1 cellular context compared by ENCODE assay signal in the genomic region with DNA sequence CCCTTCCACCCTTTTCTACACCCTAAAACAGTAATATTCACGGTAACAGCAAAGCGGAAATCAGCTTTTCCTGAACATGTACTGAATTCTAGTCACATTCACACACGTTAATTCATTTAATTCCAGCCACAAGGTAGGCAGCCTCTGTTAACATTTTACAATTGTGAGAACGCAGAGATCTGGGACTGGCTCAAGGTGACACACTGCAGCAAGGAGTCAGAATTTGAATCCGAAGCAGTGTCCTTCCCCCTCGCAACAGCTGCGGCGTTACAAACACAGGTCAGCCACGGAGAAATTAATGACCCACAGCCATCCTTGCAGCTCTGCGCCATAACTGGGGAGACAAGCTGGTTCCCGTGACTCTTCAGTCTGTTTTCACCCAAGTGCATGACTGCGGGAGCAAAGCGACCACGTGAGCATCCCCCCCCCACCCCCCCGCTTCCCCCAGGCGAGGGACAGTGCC.
A peak's percentile ranks its signal among the peaks of the same experiment; 100 is the strongest.
TF ChIP-seq lines count a peak whose summit lies in the region.

No MANE protein-coding gene starts in this region.

TF ChIP-seq in GM12878, 131 proteins besides CTCF, POLR2A, EP300 and RAD21 (continued from another document and continues in another):
- no peak for TF ChIP-seq CREB1 (IDR thresholded peaks at IDR 0.05; ENCODE audit: low read depth)
- TF ChIP-seq SREBF1 (IDR thresholded peaks at IDR 0.05; ENCODE audit: low read length) = no peak
- no peak for TF ChIP-seq NFXL1 (IDR thresholded peaks at IDR 0.05; ENCODE audit: borderline replicate concordance)
- TF ChIP-seq IRF4 (IDR thresholded peaks at IDR 0.05; ENCODE audit: low read depth, low read length) = no peak
- TF ChIP-seq TCF12 (IDR thresholded peaks at IDR 0.05; ENCODE audit: low read depth, low read length) = 0 out of 2 replicates have a peak, but pooled peaks have one; percentile 38
- TF ChIP-seq KAT2A (conservative IDR thresholded peaks at IDR 0.05; ENCODE audit: control insufficient read depth, low read depth, low read length) = no peak
- TF ChIP-seq, protein P1, sequence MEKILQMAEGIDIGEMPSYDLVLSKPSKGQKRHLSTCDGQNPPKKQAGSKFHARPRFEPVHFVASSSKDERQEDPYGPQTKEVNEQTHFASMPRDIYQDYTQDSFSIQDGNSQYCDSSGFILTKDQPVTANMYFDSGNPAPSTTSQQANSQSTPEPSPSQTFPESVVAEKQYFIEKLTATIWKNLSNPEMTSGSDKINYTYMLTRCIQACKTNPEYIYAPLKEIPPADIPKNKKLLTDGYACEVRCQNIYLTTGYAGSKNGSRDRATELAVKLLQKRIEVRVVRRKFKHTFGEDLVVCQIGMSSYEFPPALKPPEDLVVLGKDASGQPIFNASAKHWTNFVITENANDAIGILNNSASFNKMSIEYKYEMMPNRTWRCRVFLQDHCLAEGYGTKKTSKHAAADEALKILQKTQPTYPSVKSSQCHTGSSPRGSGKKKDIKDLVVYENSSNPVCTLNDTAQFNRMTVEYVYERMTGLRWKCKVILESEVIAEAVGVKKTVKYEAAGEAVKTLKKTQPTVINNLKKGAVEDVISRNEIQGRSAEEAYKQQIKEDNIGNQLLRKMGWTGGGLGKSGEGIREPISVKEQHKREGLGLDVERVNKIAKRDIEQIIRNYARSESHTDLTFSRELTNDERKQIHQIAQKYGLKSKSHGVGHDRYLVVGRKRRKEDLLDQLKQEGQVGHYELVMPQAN (conservative IDR thresholded peaks at IDR 0.05) = no peak
- TF ChIP-seq MYB (IDR thresholded peaks at IDR 0.05; ENCODE audit: borderline replicate concordance, low read depth, low read length) = no peak
- TF ChIP-seq, protein P2, sequence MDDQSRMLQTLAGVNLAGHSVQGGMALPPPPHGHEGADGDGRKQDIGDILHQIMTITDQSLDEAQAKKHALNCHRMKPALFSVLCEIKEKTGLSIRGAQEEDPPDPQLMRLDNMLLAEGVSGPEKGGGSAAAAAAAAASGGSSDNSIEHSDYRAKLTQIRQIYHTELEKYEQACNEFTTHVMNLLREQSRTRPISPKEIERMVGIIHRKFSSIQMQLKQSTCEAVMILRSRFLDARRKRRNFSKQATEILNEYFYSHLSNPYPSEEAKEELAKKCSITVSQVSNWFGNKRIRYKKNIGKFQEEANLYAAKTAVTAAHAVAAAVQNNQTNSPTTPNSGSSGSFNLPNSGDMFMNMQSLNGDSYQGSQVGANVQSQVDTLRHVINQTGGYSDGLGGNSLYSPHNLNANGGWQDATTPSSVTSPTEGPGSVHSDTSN (IDR thresholded peaks at IDR 0.05; ENCODE audit: insufficient replicate concordance, low read depth, low read length) = no peak
- no peak for TF ChIP-seq ZNF384 (IDR thresholded peaks at IDR 0.05; ENCODE audit: borderline replicate concordance, low read depth, low read length)
- TF ChIP-seq HDAC6 (IDR thresholded peaks at IDR 0.05; ENCODE audit: unreplicated experiment) = no peak
- TF ChIP-seq, protein P3, sequence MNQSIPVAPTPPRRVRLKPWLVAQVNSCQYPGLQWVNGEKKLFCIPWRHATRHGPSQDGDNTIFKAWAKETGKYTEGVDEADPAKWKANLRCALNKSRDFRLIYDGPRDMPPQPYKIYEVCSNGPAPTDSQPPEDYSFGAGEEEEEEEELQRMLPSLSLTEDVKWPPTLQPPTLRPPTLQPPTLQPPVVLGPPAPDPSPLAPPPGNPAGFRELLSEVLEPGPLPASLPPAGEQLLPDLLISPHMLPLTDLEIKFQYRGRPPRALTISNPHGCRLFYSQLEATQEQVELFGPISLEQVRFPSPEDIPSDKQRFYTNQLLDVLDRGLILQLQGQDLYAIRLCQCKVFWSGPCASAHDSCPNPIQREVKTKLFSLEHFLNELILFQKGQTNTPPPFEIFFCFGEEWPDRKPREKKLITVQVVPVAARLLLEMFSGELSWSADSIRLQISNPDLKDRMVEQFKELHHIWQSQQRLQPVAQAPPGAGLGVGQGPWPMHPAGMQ (IDR thresholded peaks at IDR 0.05; ENCODE audit: borderline replicate concordance) = no peak
- TF ChIP-seq SP1 (IDR thresholded peaks at IDR 0.05; ENCODE audit: low read depth, low read length) = no peak
- no peak for TF ChIP-seq SMAD5 (IDR thresholded peaks at IDR 0.05; ENCODE audit: low read depth)
- TF ChIP-seq SMAD1 (IDR thresholded peaks at IDR 0.05; ENCODE audit: low read depth, partially characterized antibody) = no peak
- TF ChIP-seq CHD2 (IDR thresholded peaks at IDR 0.05; ENCODE audit: borderline replicate concordance, low read depth, low read length) = no peak
- no peak for TF ChIP-seq MXI1 (IDR thresholded peaks at IDR 0.05; ENCODE audit: low read depth, low read length)
- TF ChIP-seq POU2F2 (IDR thresholded peaks at IDR 0.05; ENCODE audit: borderline replicate concordance, low read depth, low read length) = 0 out of 3 replicates have a peak, but pooled peaks have one; percentile 15
- TF ChIP-seq, protein P4, sequence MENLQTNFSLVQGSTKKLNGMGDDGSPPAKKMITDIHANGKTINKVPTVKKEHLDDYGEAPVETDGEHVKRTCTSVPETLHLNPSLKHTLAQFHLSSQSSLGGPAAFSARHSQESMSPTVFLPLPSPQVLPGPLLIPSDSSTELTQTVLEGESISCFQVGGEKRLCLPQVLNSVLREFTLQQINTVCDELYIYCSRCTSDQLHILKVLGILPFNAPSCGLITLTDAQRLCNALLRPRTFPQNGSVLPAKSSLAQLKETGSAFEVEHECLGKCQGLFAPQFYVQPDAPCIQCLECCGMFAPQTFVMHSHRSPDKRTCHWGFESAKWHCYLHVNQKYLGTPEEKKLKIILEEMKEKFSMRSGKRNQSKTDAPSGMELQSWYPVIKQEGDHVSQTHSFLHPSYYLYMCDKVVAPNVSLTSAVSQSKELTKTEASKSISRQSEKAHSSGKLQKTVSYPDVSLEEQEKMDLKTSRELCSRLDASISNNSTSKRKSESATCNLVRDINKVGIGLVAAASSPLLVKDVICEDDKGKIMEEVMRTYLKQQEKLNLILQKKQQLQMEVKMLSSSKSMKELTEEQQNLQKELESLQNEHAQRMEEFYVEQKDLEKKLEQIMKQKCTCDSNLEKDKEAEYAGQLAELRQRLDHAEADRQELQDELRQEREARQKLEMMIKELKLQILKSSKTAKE (IDR thresholded peaks at IDR 0.05; ENCODE audit: low read depth, poor library complexity, severe bottlenecking) = peak; percentile 8
- TF ChIP-seq, protein P5, sequence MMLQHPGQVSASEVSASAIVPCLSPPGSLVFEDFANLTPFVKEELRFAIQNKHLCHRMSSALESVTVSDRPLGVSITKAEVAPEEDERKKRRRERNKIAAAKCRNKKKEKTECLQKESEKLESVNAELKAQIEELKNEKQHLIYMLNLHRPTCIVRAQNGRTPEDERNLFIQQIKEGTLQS (IDR thresholded peaks at IDR 0.05; ENCODE audit: borderline replicate concordance, extremely low read depth, low read depth, low read length) = peak; percentile 21; the same call in 1 of the 2 replicates
- TF ChIP-seq MTA2 (IDR thresholded peaks at IDR 0.05; ENCODE audit: low read depth) = peak; percentile 21; the same call in 1 of the 2 replicates
- no peak for TF ChIP-seq RUNX3 (IDR thresholded peaks at IDR 0.05; ENCODE audit: low read length)
- TF ChIP-seq STAT3 (IDR thresholded peaks at IDR 0.05; ENCODE audit: low read depth, low read length) = no peak
- TF ChIP-seq, protein P6, sequence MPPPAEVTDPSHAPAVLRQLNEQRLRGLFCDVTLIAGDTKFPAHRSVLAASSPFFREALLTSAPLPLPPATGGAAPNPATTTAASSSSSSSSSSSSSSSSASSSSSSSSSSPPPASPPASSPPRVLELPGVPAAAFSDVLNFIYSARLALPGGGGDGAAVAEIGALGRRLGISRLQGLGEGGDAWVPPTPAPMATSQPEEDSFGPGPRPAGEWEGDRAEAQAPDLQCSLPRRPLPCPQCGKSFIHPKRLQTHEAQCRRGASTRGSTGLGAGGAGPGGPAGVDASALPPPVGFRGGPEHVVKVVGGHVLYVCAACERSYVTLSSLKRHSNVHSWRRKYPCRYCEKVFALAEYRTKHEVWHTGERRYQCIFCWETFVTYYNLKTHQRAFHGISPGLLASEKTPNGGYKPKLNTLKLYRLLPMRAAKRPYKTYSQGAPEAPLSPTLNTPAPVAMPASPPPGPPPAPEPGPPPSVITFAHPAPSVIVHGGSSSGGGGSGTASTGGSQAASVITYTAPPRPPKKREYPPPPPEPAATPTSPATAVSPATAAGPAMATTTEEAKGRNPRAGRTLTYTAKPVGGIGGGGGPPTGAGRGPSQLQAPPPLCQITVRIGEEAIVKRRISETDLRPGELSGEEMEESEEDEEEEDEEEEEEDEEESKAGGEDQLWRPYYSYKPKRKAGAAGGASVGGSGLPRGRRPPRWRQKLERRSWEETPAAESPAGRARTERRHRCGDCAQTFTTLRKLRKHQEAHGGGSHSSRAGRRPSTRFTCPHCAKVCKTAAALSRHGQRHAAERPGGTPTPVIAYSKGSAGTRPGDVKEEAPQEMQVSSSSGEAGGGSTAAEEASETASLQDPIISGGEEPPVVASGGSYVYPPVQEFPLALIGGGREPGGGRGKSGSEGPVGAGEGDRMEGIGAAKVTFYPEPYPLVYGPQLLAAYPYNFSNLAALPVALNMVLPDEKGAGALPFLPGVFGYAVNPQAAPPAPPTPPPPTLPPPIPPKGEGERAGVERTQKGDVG (CRISPR knock-in tag; IDR thresholded peaks at IDR 0.05) = no peak
- no peak for TF ChIP-seq EZH2 (IDR thresholded peaks at IDR 0.05; ENCODE audit: borderline replicate concordance, control insufficient read depth, low read depth, low read length)
- no peak for TF ChIP-seq POLR2AphosphoS5 (IDR thresholded peaks at IDR 0.05; ENCODE audit: low read length)
- no peak for TF ChIP-seq RCOR1 (conservative IDR thresholded peaks at IDR 0.05; ENCODE audit: low read depth, low read length)
- TF ChIP-seq SIX5 (IDR thresholded peaks at IDR 0.05; ENCODE audit: low read depth, low read length, severe bottlenecking) = no peak
- TF ChIP-seq, protein P7, sequence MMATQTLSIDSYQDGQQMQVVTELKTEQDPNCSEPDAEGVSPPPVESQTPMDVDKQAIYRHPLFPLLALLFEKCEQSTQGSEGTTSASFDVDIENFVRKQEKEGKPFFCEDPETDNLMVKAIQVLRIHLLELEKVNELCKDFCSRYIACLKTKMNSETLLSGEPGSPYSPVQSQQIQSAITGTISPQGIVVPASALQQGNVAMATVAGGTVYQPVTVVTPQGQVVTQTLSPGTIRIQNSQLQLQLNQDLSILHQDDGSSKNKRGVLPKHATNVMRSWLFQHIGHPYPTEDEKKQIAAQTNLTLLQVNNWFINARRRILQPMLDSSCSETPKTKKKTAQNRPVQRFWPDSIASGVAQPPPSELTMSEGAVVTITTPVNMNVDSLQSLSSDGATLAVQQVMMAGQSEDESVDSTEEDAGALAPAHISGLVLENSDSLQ (IDR thresholded peaks at IDR 0.05) = no peak
- TF ChIP-seq ZNF274 (IDR thresholded peaks at IDR 0.05; ENCODE audit: insufficient read depth, insufficient read length) = no peak
- TF ChIP-seq IKZF2 (IDR thresholded peaks at IDR 0.05) = no peak
- TF ChIP-seq, protein P8, sequence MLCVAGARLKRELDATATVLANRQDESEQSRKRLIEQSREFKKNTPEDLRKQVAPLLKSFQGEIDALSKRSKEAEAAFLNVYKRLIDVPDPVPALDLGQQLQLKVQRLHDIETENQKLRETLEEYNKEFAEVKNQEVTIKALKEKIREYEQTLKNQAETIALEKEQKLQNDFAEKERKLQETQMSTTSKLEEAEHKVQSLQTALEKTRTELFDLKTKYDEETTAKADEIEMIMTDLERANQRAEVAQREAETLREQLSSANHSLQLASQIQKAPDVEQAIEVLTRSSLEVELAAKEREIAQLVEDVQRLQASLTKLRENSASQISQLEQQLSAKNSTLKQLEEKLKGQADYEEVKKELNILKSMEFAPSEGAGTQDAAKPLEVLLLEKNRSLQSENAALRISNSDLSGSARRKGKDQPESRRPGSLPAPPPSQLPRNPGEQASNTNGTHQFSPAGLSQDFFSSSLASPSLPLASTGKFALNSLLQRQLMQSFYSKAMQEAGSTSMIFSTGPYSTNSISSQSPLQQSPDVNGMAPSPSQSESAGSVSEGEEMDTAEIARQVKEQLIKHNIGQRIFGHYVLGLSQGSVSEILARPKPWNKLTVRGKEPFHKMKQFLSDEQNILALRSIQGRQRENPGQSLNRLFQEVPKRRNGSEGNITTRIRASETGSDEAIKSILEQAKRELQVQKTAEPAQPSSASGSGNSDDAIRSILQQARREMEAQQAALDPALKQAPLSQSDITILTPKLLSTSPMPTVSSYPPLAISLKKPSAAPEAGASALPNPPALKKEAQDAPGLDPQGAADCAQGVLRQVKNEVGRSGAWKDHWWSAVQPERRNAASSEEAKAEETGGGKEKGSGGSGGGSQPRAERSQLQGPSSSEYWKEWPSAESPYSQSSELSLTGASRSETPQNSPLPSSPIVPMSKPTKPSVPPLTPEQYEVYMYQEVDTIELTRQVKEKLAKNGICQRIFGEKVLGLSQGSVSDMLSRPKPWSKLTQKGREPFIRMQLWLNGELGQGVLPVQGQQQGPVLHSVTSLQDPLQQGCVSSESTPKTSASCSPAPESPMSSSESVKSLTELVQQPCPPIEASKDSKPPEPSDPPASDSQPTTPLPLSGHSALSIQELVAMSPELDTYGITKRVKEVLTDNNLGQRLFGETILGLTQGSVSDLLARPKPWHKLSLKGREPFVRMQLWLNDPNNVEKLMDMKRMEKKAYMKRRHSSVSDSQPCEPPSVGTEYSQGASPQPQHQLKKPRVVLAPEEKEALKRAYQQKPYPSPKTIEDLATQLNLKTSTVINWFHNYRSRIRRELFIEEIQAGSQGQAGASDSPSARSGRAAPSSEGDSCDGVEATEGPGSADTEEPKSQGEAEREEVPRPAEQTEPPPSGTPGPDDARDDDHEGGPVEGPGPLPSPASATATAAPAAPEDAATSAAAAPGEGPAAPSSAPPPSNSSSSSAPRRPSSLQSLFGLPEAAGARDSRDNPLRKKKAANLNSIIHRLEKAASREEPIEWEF (IDR thresholded peaks at IDR 0.05; ENCODE audit: insufficient replicate concordance, low read depth, low read length) = no peak
- peak in 1 of 2 experiments; percentile 46; a peak in 1 of 4 replicates for TF ChIP-seq BHLHE40 (IDR thresholded peaks at IDR 0.05; ENCODE audit: borderline replicate concordance in 1 of 2, low read depth in 2 of 2, low read length in 1 of 2)
- TF ChIP-seq CEBPB (IDR thresholded peaks at IDR 0.05; ENCODE audit: borderline replicate concordance in 1 of 2, low read depth in 2 of 2, low read length in 2 of 2) = no peak
- no peak for TF ChIP-seq TCF3 (IDR thresholded peaks at IDR 0.05; ENCODE audit: borderline replicate concordance, insufficient read depth, low read depth, low read length)
